In the genomic region with DNA sequence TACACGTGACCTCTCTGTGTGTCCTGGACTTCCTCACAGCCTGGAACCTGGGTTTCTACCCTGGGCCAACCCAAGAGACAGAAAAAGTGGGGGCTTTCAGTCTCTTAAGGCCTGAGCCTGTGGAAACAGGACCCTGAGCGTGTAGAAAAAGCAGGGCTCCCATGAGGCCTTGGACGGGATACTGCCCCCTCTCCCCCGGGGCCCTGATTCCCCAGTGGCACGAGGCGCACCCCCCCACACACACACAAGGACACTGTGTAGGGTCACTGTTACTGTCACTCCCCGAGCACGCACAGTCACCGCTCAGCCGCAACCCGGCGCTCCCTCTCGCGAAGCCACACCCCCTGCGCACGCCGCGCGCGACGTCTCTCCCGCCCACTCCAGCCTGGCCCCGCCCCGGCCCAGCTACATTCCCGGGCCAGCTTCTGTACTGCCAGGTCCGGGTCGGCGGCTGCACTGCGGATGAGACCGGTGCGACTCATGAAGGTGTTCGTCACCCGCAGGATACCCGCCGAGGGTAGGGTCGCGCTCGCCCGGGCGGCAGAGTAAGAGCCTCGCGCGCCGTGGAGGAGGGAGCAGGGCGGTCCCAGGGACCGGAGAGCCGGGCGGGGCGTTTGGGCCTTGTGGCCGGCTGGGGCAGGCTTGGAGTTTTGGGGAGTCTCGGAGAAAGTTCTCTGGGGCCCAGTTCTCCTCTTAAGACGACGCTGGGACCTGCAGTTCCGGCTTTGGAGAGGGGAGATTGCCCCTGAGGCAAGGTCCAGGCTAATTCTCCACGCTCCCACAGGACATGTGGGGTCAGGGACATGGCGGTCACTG, we compare ENCODE assay signal across 8 cellular contexts. TPM values are rescaled to one million over a fixed set of nuclear protein-coding genes. Genes with fewer than 3 reads are reported as not detected.
A peak's percentile ranks its signal among the peaks of the same experiment; 100 is the strongest.
DNase-seq lines count a peak whose midpoint lies in the region; ATAC-seq and TF ChIP-seq lines count a peak whose summit lies in the region.

A gene (plus strand): TSS at position 408 of the 816 bp plus-strand sequence. CDS start 55 bp downstream, at position 463.

- peaks cover 25% of the 10 kb centered on the region for H3K4me1 Mint-ChIP-seq in activated CD4-positive, alpha-beta T cell treated with anti-CD3 and anti-CD28 coated beads for 36 hours

- peak within 1 kb of the TSS; percentile 95 for H3K27ac Mint-ChIP-seq in activated CD4-positive, alpha-beta T cell treated with anti-CD3 and anti-CD28 coated beads for 36 hours

- intact Hi-C loops in activated CD4-positive, alpha-beta T cell treated with anti-CD3 and anti-CD28 coated beads for 36 hours (cut with DNase I, micrococcal nuclease) = loop anchor here (1.0 to 5.0 kb wide), 9 partner anchors 11 to 362 kb away; a partner anchor contains a TSS
- intact Hi-C loops in left colon (cut with DNase I, micrococcal nuclease) = no loop called here

- DNase-seq in AG20443 (ENCODE audit: low spot score) (peak; percentile 97), NCI-H460 (ENCODE audit: extremely low read depth, low read depth) (peak; percentile 68), choroid plexus epithelial cell (ENCODE audit: low read depth) (peak; percentile 65), left colon (peak; percentile 88 to 95)
- peak; percentile 95 for DNase-seq in activated CD4-positive, alpha-beta T cell treated with anti-CD3 and anti-CD28 coated beads for 36 hours
- peak; percentile 94 to 95 for DNase-seq in stimulated activated CD4-positive, alpha-beta T cell treated with anti-CD3 and anti-CD28 coated beads, Interleukin-2, amount 100 ng/mL, for 24 hours

- CTCF ChIA-PET in activated CD4-positive, alpha-beta T cell treated with anti-CD3 and anti-CD28 coated beads for 36 hours (lab: Charles Lee) = interaction anchor here (0.6 to 1.8 kb wide), 3 partner anchors 11 to 1374 kb away, joined by 3 to 10 read pairs (median 5); no protein-coding TSS in a partner anchor

- peak within 1 kb of the TSS; percentile 89 for H3K4me3 ChIP-seq in choroid plexus epithelial cell (ENCODE audit: low read depth, low read length)

- peaks cover 5% of the 10 kb centered on the region for H3K36me3 Mint-ChIP-seq in activated CD4-positive, alpha-beta T cell treated with anti-CD3 and anti-CD28 coated beads for 36 hours (ENCODE audit: low read depth)

- H3K9me3 Mint-ChIP-seq in activated CD4-positive, alpha-beta T cell treated with anti-CD3 and anti-CD28 coated beads for 36 hours (ENCODE audit: low read depth) = no peaks in the 10 kb centered on the region

- no peak for TF ChIP-seq CTCF in choroid plexus epithelial cell (conservative IDR thresholded peaks at IDR 0.05; ENCODE audit: low read depth, low read length)

- POLR2A ChIA-PET in activated CD4-positive, alpha-beta T cell treated with anti-CD3 and anti-CD28 coated beads for 36 hours (lab: Charles Lee) = interaction anchor here (1.0 to 1.5 kb wide), 2 partner anchors 42 to 43 kb away, joined by 3 read pairs; a partner anchor contains a TSS

- ATAC-seq in GM19025 (IDR thresholded peaks at IDR 0.05; ENCODE audit: low read depth, unreplicated experiment) (peak; percentile 91), HG03280 (IDR thresholded peaks at IDR 0.05; ENCODE audit: unreplicated experiment) (peak; percentile 93), left colon (peak; percentile 97)
- ATAC-seq in activated CD4-positive, alpha-beta T cell treated with anti-CD3 and anti-CD28 coated beads for 36 hours = peak; percentile 99

- H3K27me3 Mint-ChIP-seq in activated CD4-positive, alpha-beta T cell treated with anti-CD3 and anti-CD28 coated beads for 36 hours = no peaks in the 10 kb centered on the region

- H3K4me3 Mint-ChIP-seq in activated CD4-positive, alpha-beta T cell treated with anti-CD3 and anti-CD28 coated beads for 36 hours = peak within 1 kb of the TSS; percentile 91

RNA-seq across cellular contexts. Expression of the gene that starts here (rescaled TPM):
- total RNA-seq in NCI-H460 (2014; rRNA removed; shearing (Covaris generic)) = 92.0 and 94.9 TPM in 2 replicates
- 174 and 183 TPM in 2 replicates for polyA plus RNA-seq in NCI-H460 (2014; cell fraction: nucleus; rRNA removed)
- total RNA-seq in activated CD4-positive, alpha-beta T cell treated with anti-CD3 and anti-CD28 coated beads for 36 hours = 10 to 100 TPM; 69.1 to 74.4 TPM
- 10 to 100 TPM; 70.4 to 78.4 TPM for total RNA-seq in left colon

Comparison
In these comparisons a context has a peak if more than half of its experiments do, and no peak if none do; other contexts are left out.
1. Peak in every context shown above with its lines: DNase-seq, ATAC-seq and H3K4me3 ChIP-seq.
2. intact Hi-C loops: an anchor here in activated CD4-positive, alpha-beta T cell treated with anti-CD3 and anti-CD28 coated beads for 36 hours (1.0 to 5.0 kb wide); none called in left colon.